19 cellular contexts compared by ENCODE assay signal in the genomic region with DNA sequence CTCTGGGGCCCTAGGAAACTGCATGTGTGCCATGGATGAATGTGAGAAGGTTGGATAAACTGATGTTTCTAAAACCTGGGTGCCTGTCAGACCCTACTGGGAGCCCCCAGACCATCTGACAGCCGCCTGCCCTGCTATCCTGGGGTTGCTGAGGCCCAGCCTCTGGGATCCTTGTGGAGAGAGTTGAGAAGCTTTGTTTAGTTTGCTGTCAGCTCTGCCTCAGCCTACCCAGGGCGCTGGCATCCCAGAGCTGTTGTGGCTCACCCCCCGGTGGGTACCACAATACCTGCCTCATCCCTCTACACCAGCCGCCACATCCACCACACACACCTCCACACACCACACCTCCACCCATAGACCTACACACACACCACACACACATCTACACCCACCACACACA.
"Had no signal": no experiment of that assay in that cellular context is flagged by ENCODE, and none has a peak within 500 bp of the region (broad histone marks: within the 10 kb centered on the region; RNA-seq: fewer than 3 reads in every experiment).

No MANE protein-coding gene starts in this region.

- H3K27me3 ChIP-seq: adrenal gland, breast epithelium, esophagus muscularis mucosa, sigmoid colon, stomach had no signal

- H3K4me3 ChIP-seq: adrenal gland, breast epithelium, esophagus muscularis mucosa, mucosa of descending colon, sigmoid colon, stomach had no signal

- H3K27ac Mint-ChIP-seq: activated naive CD4-positive, alpha-beta T cell treated with anti-CD3 and anti-CD28 coated beads for 36 hours; dendritic cell treated with granulocyte-macrophage colony-stimulating factor and Interleukin-4, amounts not matched to agents 40 ng/mL and 50 ng/mL, for 4 days; immature natural killer cell; naive B cell; stimulated activated effector memory CD8-positive, alpha-beta T cell treated with anti-CD3 and anti-CD28 coated beads, Interleukin-12 subunit alpha, Interleukin-12 subunit beta, amount 100 ng/mL, for 72 hours; T-cell; type B pancreatic cell had no signal

- H3K27ac ChIP-seq: adrenal gland, breast epithelium, esophagus muscularis mucosa, sigmoid colon, stomach had no signal

- DNase-seq: activated CD4-positive, CD25-positive, alpha-beta regulatory T cell treated with anti-CD3 and anti-CD28 coated beads, Interleukin-2, amount 50 U/mL, for 72 hours; activated naive CD4-positive, alpha-beta T cell treated with anti-CD3 and anti-CD28 coated beads for 36 hours; adrenal gland; cerebellar nuclear complex; effector CD8-positive, alpha-beta T cell; immature natural killer cell; left ventricle myocardium superior; mucosa of descending colon; naive B cell; sigmoid colon; stimulated activated CD4-positive, alpha-beta T cell treated with anti-CD3 and anti-CD28 coated beads, Interleukin-4, amount 100 ng/mL, for 24 hours; stomach; T-cell had no signal

- H3K9me3 ChIP-seq: adrenal gland, breast epithelium, esophagus muscularis mucosa, mucosa of descending colon, sigmoid colon, stomach had no signal

- H3K4me1 ChIP-seq: breast epithelium, esophagus muscularis mucosa, sigmoid colon, stomach had no signal

- ATAC-seq: left ventricle myocardium superior; mucosa of descending colon; stimulated activated effector memory CD8-positive, alpha-beta T cell treated with anti-CD3 and anti-CD28 coated beads, Interleukin-12 subunit alpha, Interleukin-12 subunit beta, amount 100 ng/mL, for 72 hours had no signal

- H3K4me3 Mint-ChIP-seq: activated naive CD4-positive, alpha-beta T cell treated with anti-CD3 and anti-CD28 coated beads for 36 hours; activated T-helper 1 cell treated with anti-CD3 and anti-CD28 coated beads, Interleukin-12 subunit alpha, Interleukin-12 subunit beta, Interleukin-2, Interleukin-4 antibody, amounts not matched to agents 30 ng/mL and 10 ng/mL and 1 ng/mL, durations not matched to agents 14 hours and 24 hours and 36 hours; dendritic cell treated with granulocyte-macrophage colony-stimulating factor and Interleukin-4, amounts not matched to agents 40 ng/mL and 50 ng/mL, for 4 days; immature natural killer cell; naive B cell; stimulated activated effector memory CD8-positive, alpha-beta T cell treated with anti-CD3 and anti-CD28 coated beads, Interleukin-12 subunit alpha, Interleukin-12 subunit beta, amount 100 ng/mL, for 72 hours; T-cell; type B pancreatic cell had no signal

- H3K9me3 Mint-ChIP-seq: activated naive CD4-positive, alpha-beta T cell treated with anti-CD3 and anti-CD28 coated beads for 36 hours; activated T-helper 1 cell treated with anti-CD3 and anti-CD28 coated beads, Interleukin-12 subunit alpha, Interleukin-12 subunit beta, Interleukin-2, Interleukin-4 antibody, amounts not matched to agents 30 ng/mL and 10 ng/mL and 1 ng/mL, durations not matched to agents 14 hours and 24 hours and 36 hours; dendritic cell treated with granulocyte-macrophage colony-stimulating factor and Interleukin-4, amounts not matched to agents 40 ng/mL and 50 ng/mL, for 4 days; immature natural killer cell; naive B cell; stimulated activated effector memory CD8-positive, alpha-beta T cell treated with anti-CD3 and anti-CD28 coated beads, Interleukin-12 subunit alpha, Interleukin-12 subunit beta, amount 100 ng/mL, for 72 hours; T-cell; type B pancreatic cell had no signal

- H3K4me1 Mint-ChIP-seq: immature natural killer cell, T-cell had no signal

- H3K27me3 Mint-ChIP-seq: dendritic cell treated with granulocyte-macrophage colony-stimulating factor and Interleukin-4, amounts not matched to agents 40 ng/mL and 50 ng/mL, for 4 days; naive B cell; T-cell; type B pancreatic cell had no signal
